ENCODE assay signal across 2 cellular contexts in the genomic region with DNA sequence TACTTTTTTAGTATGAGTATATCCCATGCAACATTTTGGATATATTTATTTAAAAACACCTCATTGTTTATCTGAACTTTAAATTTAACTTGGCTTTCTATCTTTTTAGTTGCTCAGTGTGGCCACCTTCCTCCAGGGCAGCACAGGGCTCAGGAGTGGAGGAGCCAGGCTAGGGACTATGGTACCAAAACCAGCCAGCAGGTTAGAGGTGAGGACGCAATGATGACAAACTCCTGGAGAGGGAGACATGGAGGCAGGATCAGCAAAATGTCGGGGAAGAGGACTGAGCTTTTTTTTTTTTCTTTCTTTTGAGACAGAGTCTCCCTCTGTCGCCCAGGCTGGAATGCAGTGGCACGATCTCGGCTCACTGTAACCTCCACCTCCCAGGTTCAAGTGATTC.
TF ChIP-seq lines count a peak whose summit lies in the region.

No MANE protein-coding gene starts in this region.

TF ChIP-seq in HCT116, 20 proteins besides CTCF, POLR2A, EP300 and RAD21 (continued from another document):
- TF ChIP-seq, protein P1, sequence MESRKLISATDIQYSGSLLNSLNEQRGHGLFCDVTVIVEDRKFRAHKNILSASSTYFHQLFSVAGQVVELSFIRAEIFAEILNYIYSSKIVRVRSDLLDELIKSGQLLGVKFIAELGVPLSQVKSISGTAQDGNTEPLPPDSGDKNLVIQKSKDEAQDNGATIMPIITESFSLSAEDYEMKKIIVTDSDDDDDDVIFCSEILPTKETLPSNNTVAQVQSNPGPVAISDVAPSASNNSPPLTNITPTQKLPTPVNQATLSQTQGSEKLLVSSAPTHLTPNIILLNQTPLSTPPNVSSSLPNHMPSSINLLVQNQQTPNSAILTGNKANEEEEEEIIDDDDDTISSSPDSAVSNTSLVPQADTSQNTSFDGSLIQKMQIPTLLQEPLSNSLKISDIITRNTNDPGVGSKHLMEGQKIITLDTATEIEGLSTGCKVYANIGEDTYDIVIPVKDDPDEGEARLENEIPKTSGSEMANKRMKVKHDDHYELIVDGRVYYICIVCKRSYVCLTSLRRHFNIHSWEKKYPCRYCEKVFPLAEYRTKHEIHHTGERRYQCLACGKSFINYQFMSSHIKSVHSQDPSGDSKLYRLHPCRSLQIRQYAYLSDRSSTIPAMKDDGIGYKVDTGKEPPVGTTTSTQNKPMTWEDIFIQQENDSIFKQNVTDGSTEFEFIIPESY (IDR thresholded peaks at IDR 0.05; ENCODE audit: extremely low read depth, insufficient replicate concordance, low read length) = no peak
- TF ChIP-seq TCF7L2 (IDR thresholded peaks at IDR 0.05; ENCODE audit: borderline replicate concordance, extremely low read depth, insufficient read depth, insufficient read length) (no peak), CEBPB (IDR thresholded peaks at IDR 0.05; ENCODE audit: low read depth) (no peak), SIN3A (IDR thresholded peaks at IDR 0.05; ENCODE audit: low read depth) (no peak), YY1 (IDR thresholded peaks at IDR 0.05; ENCODE audit: extremely low read depth, insufficient replicate concordance, low read depth, low read length) (no peak)
- TF ChIP-seq, protein P2, sequence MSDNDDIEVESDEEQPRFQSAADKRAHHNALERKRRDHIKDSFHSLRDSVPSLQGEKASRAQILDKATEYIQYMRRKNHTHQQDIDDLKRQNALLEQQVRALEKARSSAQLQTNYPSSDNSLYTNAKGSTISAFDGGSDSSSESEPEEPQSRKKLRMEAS (IDR thresholded peaks at IDR 0.05) = no peak
TF ChIP-seq in HCT116: peak in this region for 0.

TF ChIP-seq in SK-N-SH treated with all-trans-retinoic acid at 6 μM for 48 hours, 23 proteins besides CTCF, POLR2A, EP300 and RAD21 (continued from another document):
- TF ChIP-seq RARB (CRISPR knock-in tag; IDR thresholded peaks at IDR 0.05) (no peak), TOX (CRISPR knock-in tag; IDR thresholded peaks at IDR 0.05; ENCODE audit: borderline replicate concordance) (no peak), SNAI2 (CRISPR knock-in tag; IDR thresholded peaks at IDR 0.05) (no peak), CSDC2 (CRISPR knock-in tag; IDR thresholded peaks at IDR 0.05) (no peak), PPARA (CRISPR knock-in tag; IDR thresholded peaks at IDR 0.05; ENCODE audit: borderline replicate concordance) (no peak)
- TF ChIP-seq, protein P3, sequence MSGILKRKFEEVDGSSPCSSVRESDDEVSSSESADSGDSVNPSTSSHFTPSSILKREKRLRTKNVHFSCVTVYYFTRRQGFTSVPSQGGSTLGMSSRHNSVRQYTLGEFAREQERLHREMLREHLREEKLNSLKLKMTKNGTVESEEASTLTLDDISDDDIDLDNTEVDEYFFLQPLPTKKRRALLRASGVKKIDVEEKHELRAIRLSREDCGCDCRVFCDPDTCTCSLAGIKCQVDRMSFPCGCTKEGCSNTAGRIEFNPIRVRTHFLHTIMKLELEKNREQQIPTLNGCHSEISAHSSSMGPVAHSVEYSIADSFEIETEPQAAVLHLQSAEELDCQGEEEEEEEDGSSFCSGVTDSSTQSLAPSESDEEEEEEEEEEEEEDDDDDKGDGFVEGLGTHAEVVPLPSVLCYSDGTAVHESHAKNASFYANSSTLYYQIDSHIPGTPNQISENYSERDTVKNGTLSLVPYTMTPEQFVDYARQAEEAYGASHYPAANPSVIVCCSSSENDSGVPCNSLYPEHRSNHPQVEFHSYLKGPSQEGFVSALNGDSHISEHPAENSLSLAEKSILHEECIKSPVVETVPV (CRISPR knock-in tag; IDR thresholded peaks at IDR 0.05) = no peak
- TF ChIP-seq, protein P4, sequence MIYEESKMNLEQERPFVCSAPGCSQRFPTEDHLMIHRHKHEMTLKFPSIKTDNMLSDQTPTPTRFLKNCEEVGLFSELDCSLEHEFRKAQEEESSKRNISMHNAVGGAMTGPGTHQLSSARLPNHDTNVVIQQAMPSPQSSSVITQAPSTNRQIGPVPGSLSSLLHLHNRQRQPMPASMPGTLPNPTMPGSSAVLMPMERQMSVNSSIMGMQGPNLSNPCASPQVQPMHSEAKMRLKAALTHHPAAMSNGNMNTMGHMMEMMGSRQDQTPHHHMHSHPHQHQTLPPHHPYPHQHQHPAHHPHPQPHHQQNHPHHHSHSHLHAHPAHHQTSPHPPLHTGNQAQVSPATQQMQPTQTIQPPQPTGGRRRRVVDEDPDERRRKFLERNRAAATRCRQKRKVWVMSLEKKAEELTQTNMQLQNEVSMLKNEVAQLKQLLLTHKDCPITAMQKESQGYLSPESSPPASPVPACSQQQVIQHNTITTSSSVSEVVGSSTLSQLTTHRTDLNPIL (CRISPR knock-in tag; IDR thresholded peaks at IDR 0.05; ENCODE audit: low read depth) = no peak
